In genomic region chr2:195613922-195614321, GRCh38 we compare ENCODE assay signal across 1 cellular context.
A peak's percentile ranks its signal among the peaks of the same experiment; 100 is the strongest.
TF ChIP-seq lines count a peak whose summit lies in the region.

No MANE protein-coding gene starts in this region.

TF ChIP-seq in HEK293, 187 proteins besides CTCF, POLR2A, EP300 and RAD21 (continued from another document):
- TF ChIP-seq ZSCAN16 (tag by site-specific recombination; IDR thresholded peaks at IDR 0.05): no peak
- TF ChIP-seq ZEB2 (tag by site-specific recombination; IDR thresholded peaks at IDR 0.05): peak; percentile 86
- TF ChIP-seq OSR2 (tag by site-specific recombination; IDR thresholded peaks at IDR 0.05): no peak; the same call in 1 of the 2 replicates
- TF ChIP-seq SP3 (tag by site-specific recombination; IDR thresholded peaks at IDR 0.05): no peak
- TF ChIP-seq ZNF114 (tag by site-specific recombination; IDR thresholded peaks at IDR 0.05): no peak
- no peak for TF ChIP-seq KLF7 (tag by site-specific recombination; IDR thresholded peaks at IDR 0.05; ENCODE audit: borderline replicate concordance)
- TF ChIP-seq ZBTB21 (tag by site-specific recombination; IDR thresholded peaks at IDR 0.05): peak; percentile 72
- no peak for TF ChIP-seq ZNF202 (tag by site-specific recombination; IDR thresholded peaks at IDR 0.05; ENCODE audit: borderline replicate concordance)
- TF ChIP-seq ZNF266 (tag by site-specific recombination; IDR thresholded peaks at IDR 0.05; ENCODE audit: low read depth): no peak
- TF ChIP-seq, protein P1, sequence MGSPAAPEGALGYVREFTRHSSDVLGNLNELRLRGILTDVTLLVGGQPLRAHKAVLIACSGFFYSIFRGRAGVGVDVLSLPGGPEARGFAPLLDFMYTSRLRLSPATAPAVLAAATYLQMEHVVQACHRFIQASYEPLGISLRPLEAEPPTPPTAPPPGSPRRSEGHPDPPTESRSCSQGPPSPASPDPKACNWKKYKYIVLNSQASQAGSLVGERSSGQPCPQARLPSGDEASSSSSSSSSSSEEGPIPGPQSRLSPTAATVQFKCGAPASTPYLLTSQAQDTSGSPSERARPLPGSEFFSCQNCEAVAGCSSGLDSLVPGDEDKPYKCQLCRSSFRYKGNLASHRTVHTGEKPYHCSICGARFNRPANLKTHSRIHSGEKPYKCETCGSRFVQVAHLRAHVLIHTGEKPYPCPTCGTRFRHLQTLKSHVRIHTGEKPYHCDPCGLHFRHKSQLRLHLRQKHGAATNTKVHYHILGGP (tag by site-specific recombination; IDR thresholded peaks at IDR 0.05): no peak
- TF ChIP-seq ZNF366 (tag by site-specific recombination; conservative IDR thresholded peaks at IDR 0.05): 0 out of 2 replicates have a peak, but pooled peaks have one; percentile 24
- TF ChIP-seq, protein P2, sequence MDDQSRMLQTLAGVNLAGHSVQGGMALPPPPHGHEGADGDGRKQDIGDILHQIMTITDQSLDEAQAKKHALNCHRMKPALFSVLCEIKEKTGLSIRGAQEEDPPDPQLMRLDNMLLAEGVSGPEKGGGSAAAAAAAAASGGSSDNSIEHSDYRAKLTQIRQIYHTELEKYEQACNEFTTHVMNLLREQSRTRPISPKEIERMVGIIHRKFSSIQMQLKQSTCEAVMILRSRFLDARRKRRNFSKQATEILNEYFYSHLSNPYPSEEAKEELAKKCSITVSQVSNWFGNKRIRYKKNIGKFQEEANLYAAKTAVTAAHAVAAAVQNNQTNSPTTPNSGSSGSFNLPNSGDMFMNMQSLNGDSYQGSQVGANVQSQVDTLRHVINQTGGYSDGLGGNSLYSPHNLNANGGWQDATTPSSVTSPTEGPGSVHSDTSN (CRISPR knock-in tag; IDR thresholded peaks at IDR 0.05): no peak
- no peak for TF ChIP-seq ZNF175 (tag by site-specific recombination; IDR thresholded peaks at IDR 0.05)
- TF ChIP-seq ZNF580 (tag by site-specific recombination; IDR thresholded peaks at IDR 0.05): no peak
- TF ChIP-seq ZNF24 (tag by site-specific recombination; IDR thresholded peaks at IDR 0.05): no peak
- TF ChIP-seq ZNF26 (tag by site-specific recombination; IDR thresholded peaks at IDR 0.05): no peak
- TF ChIP-seq ZNF404 (tag by site-specific recombination; IDR thresholded peaks at IDR 0.05): no peak
- no peak for TF ChIP-seq SP7 (tag by site-specific recombination; IDR thresholded peaks at IDR 0.05)
- TF ChIP-seq, protein P3, sequence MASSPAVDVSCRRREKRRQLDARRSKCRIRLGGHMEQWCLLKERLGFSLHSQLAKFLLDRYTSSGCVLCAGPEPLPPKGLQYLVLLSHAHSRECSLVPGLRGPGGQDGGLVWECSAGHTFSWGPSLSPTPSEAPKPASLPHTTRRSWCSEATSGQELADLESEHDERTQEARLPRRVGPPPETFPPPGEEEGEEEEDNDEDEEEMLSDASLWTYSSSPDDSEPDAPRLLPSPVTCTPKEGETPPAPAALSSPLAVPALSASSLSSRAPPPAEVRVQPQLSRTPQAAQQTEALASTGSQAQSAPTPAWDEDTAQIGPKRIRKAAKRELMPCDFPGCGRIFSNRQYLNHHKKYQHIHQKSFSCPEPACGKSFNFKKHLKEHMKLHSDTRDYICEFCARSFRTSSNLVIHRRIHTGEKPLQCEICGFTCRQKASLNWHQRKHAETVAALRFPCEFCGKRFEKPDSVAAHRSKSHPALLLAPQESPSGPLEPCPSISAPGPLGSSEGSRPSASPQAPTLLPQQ (tag by site-specific recombination; IDR thresholded peaks at IDR 0.05): no peak; the same call in 1 of the 2 replicates
- TF ChIP-seq ZNF280C (tag by site-specific recombination; IDR thresholded peaks at IDR 0.05): no peak
- TF ChIP-seq ZNF792 (tag by site-specific recombination; IDR thresholded peaks at IDR 0.05): no peak
- no peak for TF ChIP-seq ZNF626 (tag by site-specific recombination; IDR thresholded peaks at IDR 0.05)
- TF ChIP-seq ZNF785 (tag by site-specific recombination; IDR thresholded peaks at IDR 0.05): no peak
- TF ChIP-seq ZNF707 (tag by site-specific recombination; IDR thresholded peaks at IDR 0.05): no peak
- TF ChIP-seq ZNF624 (tag by site-specific recombination; IDR thresholded peaks at IDR 0.05): no peak
- no peak for TF ChIP-seq ZFP41 (tag by site-specific recombination; IDR thresholded peaks at IDR 0.05; ENCODE audit: borderline replicate concordance)
- TF ChIP-seq, protein P4, sequence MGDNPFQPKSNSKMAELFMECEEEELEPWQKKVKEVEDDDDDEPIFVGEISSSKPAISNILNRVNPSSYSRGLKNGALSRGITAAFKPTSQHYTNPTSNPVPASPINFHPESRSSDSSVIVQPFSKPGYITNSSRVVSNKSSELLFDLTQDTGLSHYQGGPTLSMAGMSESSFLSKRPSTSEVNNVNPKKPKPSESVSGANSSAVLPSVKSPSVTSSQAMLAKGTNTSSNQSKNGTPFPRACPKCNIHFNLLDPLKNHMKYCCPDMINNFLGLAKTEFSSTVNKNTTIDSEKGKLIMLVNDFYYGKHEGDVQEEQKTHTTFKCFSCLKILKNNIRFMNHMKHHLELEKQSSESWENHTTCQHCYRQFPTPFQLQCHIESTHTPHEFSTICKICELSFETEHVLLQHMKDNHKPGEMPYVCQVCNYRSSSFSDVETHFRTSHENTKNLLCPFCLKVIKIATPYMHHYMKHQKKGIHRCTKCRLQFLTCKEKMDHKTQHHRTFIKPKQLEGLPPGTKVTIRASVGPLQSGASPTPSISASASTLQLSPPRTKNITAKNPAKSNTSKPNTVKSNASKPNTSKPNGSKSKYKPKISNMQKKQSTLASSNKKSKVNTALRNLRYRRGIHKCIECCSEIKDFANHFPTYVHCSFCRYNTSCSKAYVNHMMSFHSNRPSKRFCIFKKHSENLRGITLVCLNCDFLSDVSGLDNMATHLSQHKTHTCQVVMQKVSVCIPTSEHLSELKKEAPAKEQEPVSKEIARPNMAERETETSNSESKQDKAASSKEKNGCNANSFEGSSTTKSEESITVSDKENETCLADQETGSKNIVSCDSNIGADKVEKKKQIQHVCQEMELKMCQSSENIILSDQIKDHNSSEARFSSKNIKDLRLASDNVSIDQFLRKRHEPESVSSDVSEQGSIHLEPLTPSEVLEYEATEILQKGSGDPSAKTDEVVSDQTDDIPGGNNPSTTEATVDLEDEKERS (tag by site-specific recombination; IDR thresholded peaks at IDR 0.05): no peak
- TF ChIP-seq ZFP69B (tag by site-specific recombination; IDR thresholded peaks at IDR 0.05): no peak
- no peak for TF ChIP-seq ZBTB17 (tag by site-specific recombination; IDR thresholded peaks at IDR 0.05)
- TF ChIP-seq ZNF211 (tag by site-specific recombination; IDR thresholded peaks at IDR 0.05; ENCODE audit: low read depth): no peak
- TF ChIP-seq, protein P5, sequence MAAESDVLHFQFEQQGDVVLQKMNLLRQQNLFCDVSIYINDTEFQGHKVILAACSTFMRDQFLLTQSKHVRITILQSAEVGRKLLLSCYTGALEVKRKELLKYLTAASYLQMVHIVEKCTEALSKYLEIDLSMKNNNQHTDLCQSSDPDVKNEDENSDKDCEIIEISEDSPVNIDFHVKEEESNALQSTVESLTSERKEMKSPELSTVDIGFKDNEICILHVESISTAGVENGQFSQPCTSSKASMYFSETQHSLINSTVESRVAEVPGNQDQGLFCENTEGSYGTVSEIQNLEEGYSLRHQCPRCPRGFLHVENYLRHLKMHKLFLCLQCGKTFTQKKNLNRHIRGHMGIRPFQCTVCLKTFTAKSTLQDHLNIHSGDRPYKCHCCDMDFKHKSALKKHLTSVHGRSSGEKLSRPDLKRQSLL (tag by site-specific recombination; IDR thresholded peaks at IDR 0.05): peak; percentile 80
- no peak for TF ChIP-seq ZNF146 (tag by site-specific recombination; IDR thresholded peaks at IDR 0.05)
- TF ChIP-seq ZXDB (tag by site-specific recombination; IDR thresholded peaks at IDR 0.05): no peak
- no peak for TF ChIP-seq SALL2 (tag by site-specific recombination; IDR thresholded peaks at IDR 0.05; ENCODE audit: borderline replicate concordance)
- TF ChIP-seq ZNF223 (tag by site-specific recombination; IDR thresholded peaks at IDR 0.05): no peak
- TF ChIP-seq ELK4 (IDR thresholded peaks at IDR 0.05; ENCODE audit: borderline replicate concordance, low read depth, low read length): no peak
TF ChIP-seq in HEK293: peak in this region for 10.
